14 cellular contexts compared by ENCODE assay signal in genomic region chr5:435156-435790, GRCh38.
"Had no signal": no experiment of that assay in that cellular context is flagged by ENCODE, and none has a peak within 500 bp of the region (broad histone marks: within the 10 kb centered on the region; RNA-seq: fewer than 3 reads in every experiment).

No MANE protein-coding gene starts in this region.

- H3K4me3 Mint-ChIP-seq: activated CD4-positive, alpha-beta memory T cell treated with anti-CD3 and anti-CD28 coated beads, Interleukin-2, amount 10 ng/mL, durations not matched to agents 7 days and 5 days; immature natural killer cell; nephron progenitor cell; stimulated activated memory B cell treated with anti-CD40 and anti-IgM and Interleukin-4, amounts not matched to agents 10 μg/mL and 1 μg/mL and 100 μg/mL, for 72 hours had no signal

- H3K27me3 Mint-ChIP-seq: activated CD4-positive, alpha-beta memory T cell treated with anti-CD3 and anti-CD28 coated beads, Interleukin-2, amount 10 ng/mL, durations not matched to agents 7 days and 5 days had no signal

- DNase-seq: activated CD4-positive, alpha-beta memory T cell treated with anti-CD3 and anti-CD28 coated beads, Interleukin-2, amount 10 ng/mL, durations not matched to agents 7 days and 5 days; activated CD4-positive, alpha-beta T cell treated with anti-CD3 and anti-CD28 coated beads for 1 hour; activated gamma-delta T cell treated with Interleukin-2 at 50 U/mL for 16 hours; esophagus squamous epithelium; foreskin fibroblast; immature natural killer cell; mesenchymal stem cell; nephron progenitor cell; T-helper 2 cell; trophoblast cell had no signal

- H3K27me3 ChIP-seq: ascending aorta, left lung, right atrium auricular region had no signal

- H3K36me3 ChIP-seq: ascending aorta, esophagus squamous epithelium, left lung, right atrium auricular region had no signal

- H3K27ac ChIP-seq: ascending aorta, esophagus squamous epithelium, left lung, right atrium auricular region had no signal

- H3K4me1 Mint-ChIP-seq: activated CD4-positive, alpha-beta memory T cell treated with anti-CD3 and anti-CD28 coated beads, Interleukin-2, amount 10 ng/mL, durations not matched to agents 7 days and 5 days; immature natural killer cell had no signal

- H3K27ac Mint-ChIP-seq: activated CD4-positive, alpha-beta memory T cell treated with anti-CD3 and anti-CD28 coated beads, Interleukin-2, amount 10 ng/mL, durations not matched to agents 7 days and 5 days; immature natural killer cell; nephron progenitor cell; stimulated activated memory B cell treated with anti-CD40 and anti-IgM and Interleukin-4, amounts not matched to agents 10 μg/mL and 1 μg/mL and 100 μg/mL, for 72 hours had no signal

- H3K36me3 Mint-ChIP-seq: immature natural killer cell had no signal

- H3K4me3 ChIP-seq: ascending aorta, esophagus squamous epithelium, left lung, right atrium auricular region had no signal

- H3K9me3 ChIP-seq: ascending aorta, esophagus squamous epithelium, left lung, right atrium auricular region had no signal

- ATAC-seq: left lung had no signal

- H3K4me1 ChIP-seq: ascending aorta, left lung, right atrium auricular region had no signal

- H3K9me3 Mint-ChIP-seq: activated CD4-positive, alpha-beta memory T cell treated with anti-CD3 and anti-CD28 coated beads, Interleukin-2, amount 10 ng/mL, durations not matched to agents 7 days and 5 days; nephron progenitor cell; stimulated activated memory B cell treated with anti-CD40 and anti-IgM and Interleukin-4, amounts not matched to agents 10 μg/mL and 1 μg/mL and 100 μg/mL, for 72 hours had no signal
